ENCODE assay signal across 8 cellular contexts in the genomic region with DNA sequence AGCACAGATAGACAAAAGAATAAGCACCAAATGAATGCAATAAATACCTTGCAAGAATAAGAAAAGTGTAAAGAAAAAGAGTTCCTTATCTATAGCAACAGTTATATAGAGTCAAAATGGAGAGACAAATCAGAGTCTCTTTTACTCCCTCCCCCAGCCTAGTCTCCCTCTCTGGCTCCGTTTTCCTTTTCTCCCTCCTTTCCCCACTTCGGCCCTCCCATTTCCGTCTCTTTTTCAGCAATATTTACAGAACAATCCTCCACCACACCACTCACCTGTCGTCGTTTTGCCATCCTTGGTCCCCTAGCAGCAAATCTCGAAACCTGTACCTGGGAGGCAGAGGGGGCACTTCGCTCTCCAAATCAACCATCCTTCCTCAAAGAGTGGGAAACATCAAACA. TPM values are rescaled to one million over a fixed set of nuclear protein-coding genes. Genes with fewer than 3 reads are reported as not detected.
A peak's percentile ranks its signal among the peaks of the same experiment; 100 is the strongest.
DNase-seq lines count a peak whose midpoint lies in the region; ATAC-seq and TF ChIP-seq lines count a peak whose summit lies in the region.

No MANE protein-coding gene starts in this region.

- H3K4me3 Mint-ChIP-seq in CD4-positive, alpha-beta T cell: peak overlapping the region; percentile 80
- H3K4me3 Mint-ChIP-seq in effector memory CD8-positive, alpha-beta T cell: peak overlapping the region; percentile 34 to 77
- H3K4me3 Mint-ChIP-seq in nephron progenitor cell: peak overlapping the region; percentile 99

- ATAC-seq in CD4-positive, alpha-beta T cell (ENCODE audit: poor library complexity): no peak
- ATAC-seq in effector memory CD8-positive, alpha-beta T cell (replicated peaks): no peak
- ATAC-seq in GM18511 (IDR thresholded peaks at IDR 0.05; ENCODE audit: unreplicated experiment) (no peak), GM18867 (IDR thresholded peaks at IDR 0.05; ENCODE audit: unreplicated experiment) (no peak), GM19395 (IDR thresholded peaks at IDR 0.05; ENCODE audit: unreplicated experiment) (no peak)

- POLR2A ChIA-PET in CD4-positive, alpha-beta T cell (lab: Charles Lee): no interaction called here

- H3K27me3 Mint-ChIP-seq in CD4-positive, alpha-beta T cell: peaks cover 53% of the 10 kb centered on the region
- peaks cover 15 to 19% of the 10 kb centered on the region in 2 donors for H3K27me3 Mint-ChIP-seq in effector memory CD8-positive, alpha-beta T cell
- no peaks in the 10 kb centered on the region for H3K27me3 Mint-ChIP-seq in nephron progenitor cell (ENCODE audit: low read depth, poor library complexity)

- H3K27ac ChIP-seq in CD4-positive, alpha-beta T cell (ENCODE audit: low read depth, low read length): no peak overlapping the region

- CTCF ChIA-PET in CD4-positive, alpha-beta T cell (lab: Charles Lee): no interaction called here

- H3K27ac Mint-ChIP-seq in CD4-positive, alpha-beta T cell: no peak overlapping the region
- H3K27ac Mint-ChIP-seq in effector memory CD8-positive, alpha-beta T cell: peak overlapping the region in 1 of 2 donors; percentile 7
- H3K27ac Mint-ChIP-seq in nephron progenitor cell: peak overlapping the region; percentile 98

- no peaks in the 10 kb centered on the region for H3K9me3 ChIP-seq in CD4-positive, alpha-beta T cell (ENCODE audit: control insufficient read depth, low read length)

- peaks cover 18% of the 10 kb centered on the region for H3K27me3 ChIP-seq in CD4-positive, alpha-beta T cell (ENCODE audit: control insufficient read depth, insufficient read depth, low read length)

- TF ChIP-seq CTCF in CD4-positive, alpha-beta T cell (IDR thresholded peaks at IDR 0.05): no peak
- no peak for TF ChIP-seq CTCF in nephron progenitor cell (IDR thresholded peaks at IDR 0.05)

- no peaks in the 10 kb centered on the region for H3K9me3 Mint-ChIP-seq in CD4-positive, alpha-beta T cell
- peaks cover 0 to 5% of the 10 kb centered on the region in 2 donors for H3K9me3 Mint-ChIP-seq in effector memory CD8-positive, alpha-beta T cell
- H3K9me3 Mint-ChIP-seq in nephron progenitor cell: no peaks in the 10 kb centered on the region

- no peaks in the 10 kb centered on the region for H3K36me3 Mint-ChIP-seq in CD4-positive, alpha-beta T cell (ENCODE audit: low read depth)
- H3K36me3 Mint-ChIP-seq in effector memory CD8-positive, alpha-beta T cell (ENCODE audit: insufficient read depth): peaks cover 2% of the 10 kb centered on the region
- peaks cover 10% of the 10 kb centered on the region for H3K36me3 Mint-ChIP-seq in nephron progenitor cell (ENCODE audit: low read depth)

- no peak for DNase-seq in CD4-positive, alpha-beta T cell
- DNase-seq in NCI-H146 (lab: John Stamatoyannopoulos, UW) (peak; percentile 47), nephron progenitor cell (no peak), midbrain (lab: John Stamatoyannopoulos, UW) (no peak)
- DNase-seq in effector memory CD8-positive, alpha-beta T cell: no peak

- intact Hi-C loops in CD4-positive, alpha-beta T cell (cut with DNase I, micrococcal nuclease): no loop called here

- peaks cover 7% of the 10 kb centered on the region for H3K4me1 Mint-ChIP-seq in CD4-positive, alpha-beta T cell (ENCODE audit: low read depth)
- peaks cover 5 to 7% of the 10 kb centered on the region in 2 donors for H3K4me1 Mint-ChIP-seq in effector memory CD8-positive, alpha-beta T cell (ENCODE audit: low read depth in 2 of 2)
- peaks cover 45% of the 10 kb centered on the region for H3K4me1 Mint-ChIP-seq in nephron progenitor cell

RNA-seq across cellular contexts. Expression of gene KCNT2, which starts 0.3 kb away (rescaled TPM):
- total RNA-seq in CD4-positive, alpha-beta T cell: not detected

RNA-seq across cellular contexts. Expression of gene CFH, which starts 43.9 kb away (rescaled TPM):
- total RNA-seq in CD4-positive, alpha-beta T cell: 1 to 10 TPM; 3.6 to 4.6 TPM
